Comparison of ENCODE assay signal across 1 cellular context in genomic region chr12:122137229-122137628, GRCh38.
TF ChIP-seq lines count a peak whose summit lies in the region.

No MANE protein-coding gene starts in this region.

TF ChIP-seq in HepG2, 621 proteins besides CTCF, POLR2A, EP300 and RAD21:
- no peak for TF ChIP-seq SCMH1 (CRISPR knock-in tag; IDR thresholded peaks at IDR 0.05; ENCODE audit: borderline replicate concordance)
- no peak for TF ChIP-seq ZNF550 (CRISPR knock-in tag; IDR thresholded peaks at IDR 0.05; ENCODE audit: borderline replicate concordance)
- TF ChIP-seq RBM39 (IDR thresholded peaks at IDR 0.05; ENCODE audit: low read depth, low read length, poor library complexity, severe bottlenecking): no peak
- TF ChIP-seq KDM3A (CRISPR knock-in tag; IDR thresholded peaks at IDR 0.05; ENCODE audit: low read depth): no peak
- no peak for TF ChIP-seq PAX8 (CRISPR knock-in tag; IDR thresholded peaks at IDR 0.05; ENCODE audit: borderline replicate concordance)
- TF ChIP-seq PITX1 (CRISPR knock-in tag; IDR thresholded peaks at IDR 0.05): no peak
- TF ChIP-seq SP1 (IDR thresholded peaks at IDR 0.05): no peak
- TF ChIP-seq SP1 (CRISPR knock-in tag; IDR thresholded peaks at IDR 0.05): no peak
- no peak for TF ChIP-seq FOXA1 (IDR thresholded peaks at IDR 0.05)
- no peak for TF ChIP-seq FOXA1 (CRISPR knock-in tag; IDR thresholded peaks at IDR 0.05)
- no peak for TF ChIP-seq HMG20B (CRISPR knock-in tag; conservative IDR thresholded peaks at IDR 0.05)
- TF ChIP-seq, protein P1, sequence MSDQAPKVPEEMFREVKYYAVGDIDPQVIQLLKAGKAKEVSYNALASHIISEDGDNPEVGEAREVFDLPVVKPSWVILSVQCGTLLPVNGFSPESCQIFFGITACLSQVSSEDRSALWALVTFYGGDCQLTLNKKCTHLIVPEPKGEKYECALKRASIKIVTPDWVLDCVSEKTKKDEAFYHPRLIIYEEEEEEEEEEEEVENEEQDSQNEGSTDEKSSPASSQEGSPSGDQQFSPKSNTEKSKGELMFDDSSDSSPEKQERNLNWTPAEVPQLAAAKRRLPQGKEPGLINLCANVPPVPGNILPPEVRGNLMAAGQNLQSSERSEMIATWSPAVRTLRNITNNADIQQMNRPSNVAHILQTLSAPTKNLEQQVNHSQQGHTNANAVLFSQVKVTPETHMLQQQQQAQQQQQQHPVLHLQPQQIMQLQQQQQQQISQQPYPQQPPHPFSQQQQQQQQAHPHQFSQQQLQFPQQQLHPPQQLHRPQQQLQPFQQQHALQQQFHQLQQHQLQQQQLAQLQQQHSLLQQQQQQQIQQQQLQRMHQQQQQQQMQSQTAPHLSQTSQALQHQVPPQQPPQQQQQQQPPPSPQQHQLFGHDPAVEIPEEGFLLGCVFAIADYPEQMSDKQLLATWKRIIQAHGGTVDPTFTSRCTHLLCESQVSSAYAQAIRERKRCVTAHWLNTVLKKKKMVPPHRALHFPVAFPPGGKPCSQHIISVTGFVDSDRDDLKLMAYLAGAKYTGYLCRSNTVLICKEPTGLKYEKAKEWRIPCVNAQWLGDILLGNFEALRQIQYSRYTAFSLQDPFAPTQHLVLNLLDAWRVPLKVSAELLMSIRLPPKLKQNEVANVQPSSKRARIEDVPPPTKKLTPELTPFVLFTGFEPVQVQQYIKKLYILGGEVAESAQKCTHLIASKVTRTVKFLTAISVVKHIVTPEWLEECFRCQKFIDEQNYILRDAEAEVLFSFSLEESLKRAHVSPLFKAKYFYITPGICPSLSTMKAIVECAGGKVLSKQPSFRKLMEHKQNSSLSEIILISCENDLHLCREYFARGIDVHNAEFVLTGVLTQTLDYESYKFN (CRISPR knock-in tag; conservative IDR thresholded peaks at IDR 0.05): no peak
- TF ChIP-seq KDM1A (CRISPR knock-in tag; IDR thresholded peaks at IDR 0.05): no peak
- no peak for TF ChIP-seq XBP1 (CRISPR knock-in tag; IDR thresholded peaks at IDR 0.05)
- no peak for TF ChIP-seq ARNT (IDR thresholded peaks at IDR 0.05)
- TF ChIP-seq, protein P2, sequence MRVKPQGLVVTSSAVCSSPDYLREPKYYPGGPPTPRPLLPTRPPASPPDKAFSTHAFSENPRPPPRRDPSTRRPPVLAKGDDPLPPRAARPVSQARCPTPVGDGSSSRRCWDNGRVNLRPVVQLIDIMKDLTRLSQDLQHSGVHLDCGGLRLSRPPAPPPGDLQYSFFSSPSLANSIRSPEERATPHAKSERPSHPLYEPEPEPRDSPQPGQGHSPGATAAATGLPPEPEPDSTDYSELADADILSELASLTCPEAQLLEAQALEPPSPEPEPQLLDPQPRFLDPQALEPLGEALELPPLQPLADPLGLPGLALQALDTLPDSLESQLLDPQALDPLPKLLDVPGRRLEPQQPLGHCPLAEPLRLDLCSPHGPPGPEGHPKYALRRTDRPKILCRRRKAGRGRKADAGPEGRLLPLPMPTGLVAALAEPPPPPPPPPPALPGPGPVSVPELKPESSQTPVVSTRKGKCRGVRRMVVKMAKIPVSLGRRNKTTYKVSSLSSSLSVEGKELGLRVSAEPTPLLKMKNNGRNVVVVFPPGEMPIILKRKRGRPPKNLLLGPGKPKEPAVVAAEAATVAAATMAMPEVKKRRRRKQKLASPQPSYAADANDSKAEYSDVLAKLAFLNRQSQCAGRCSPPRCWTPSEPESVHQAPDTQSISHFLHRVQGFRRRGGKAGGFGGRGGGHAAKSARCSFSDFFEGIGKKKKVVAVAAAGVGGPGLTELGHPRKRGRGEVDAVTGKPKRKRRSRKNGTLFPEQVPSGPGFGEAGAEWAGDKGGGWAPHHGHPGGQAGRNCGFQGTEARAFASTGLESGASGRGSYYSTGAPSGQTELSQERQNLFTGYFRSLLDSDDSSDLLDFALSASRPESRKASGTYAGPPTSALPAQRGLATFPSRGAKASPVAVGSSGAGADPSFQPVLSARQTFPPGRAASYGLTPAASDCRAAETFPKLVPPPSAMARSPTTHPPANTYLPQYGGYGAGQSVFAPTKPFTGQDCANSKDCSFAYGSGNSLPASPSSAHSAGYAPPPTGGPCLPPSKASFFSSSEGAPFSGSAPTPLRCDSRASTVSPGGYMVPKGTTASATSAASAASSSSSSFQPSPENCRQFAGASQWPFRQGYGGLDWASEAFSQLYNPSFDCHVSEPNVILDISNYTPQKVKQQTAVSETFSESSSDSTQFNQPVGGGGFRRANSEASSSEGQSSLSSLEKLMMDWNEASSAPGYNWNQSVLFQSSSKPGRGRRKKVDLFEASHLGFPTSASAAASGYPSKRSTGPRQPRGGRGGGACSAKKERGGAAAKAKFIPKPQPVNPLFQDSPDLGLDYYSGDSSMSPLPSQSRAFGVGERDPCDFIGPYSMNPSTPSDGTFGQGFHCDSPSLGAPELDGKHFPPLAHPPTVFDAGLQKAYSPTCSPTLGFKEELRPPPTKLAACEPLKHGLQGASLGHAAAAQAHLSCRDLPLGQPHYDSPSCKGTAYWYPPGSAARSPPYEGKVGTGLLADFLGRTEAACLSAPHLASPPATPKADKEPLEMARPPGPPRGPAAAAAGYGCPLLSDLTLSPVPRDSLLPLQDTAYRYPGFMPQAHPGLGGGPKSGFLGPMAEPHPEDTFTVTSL (CRISPR knock-in tag; IDR thresholded peaks at IDR 0.05; ENCODE audit: borderline replicate concordance): no peak
- TF ChIP-seq TEAD3 (CRISPR knock-in tag; optimal IDR thresholded peaks at IDR 0.05; ENCODE audit: borderline replicate concordance): no peak
- no peak for TF ChIP-seq POGK (CRISPR knock-in tag; conservative IDR thresholded peaks at IDR 0.05)
